In genomic region chr9:128322342-128323191, GRCh38 we compare ENCODE assay signal across 8 cellular contexts. TPM values are rescaled to one million over a fixed set of nuclear protein-coding genes. Genes with fewer than 3 reads are reported as not detected.
DNase-seq lines count a peak whose midpoint lies in the region; ATAC-seq and TF ChIP-seq lines count a peak whose summit lies in the region.

COQ4 (plus strand) TSS chr9:128322839; CDS start chr9:128322859, 20 bp downstream.
TRUB2 (minus strand) TSS chr9:128322447; CDS start chr9:128322408, 39 bp downstream.

- peak within 1 kb of the TSS; percentile 99 for H3K56ac ChIP-seq in mesendoderm (ENCODE audit: low read length)

- POLR2A ChIA-PET in Caco-2 (lab: Charles Lee): no interaction called here

- H3K27me3 ChIP-seq in Caco-2 (replicated peaks; ENCODE audit: control insufficient read depth, insufficient read depth, low read length) (no peaks in the 10 kb centered on the region), HUES48 (ENCODE audit: control insufficient read depth, insufficient read depth, low read length) (no peaks in the 10 kb centered on the region), NT2/D1 (ENCODE audit: insufficient read depth, insufficient read length) (no peaks in the 10 kb centered on the region), endocrine pancreas (ENCODE audit: control insufficient read depth, insufficient read depth, low read length) (no peaks in the 10 kb centered on the region), mesendoderm (ENCODE audit: insufficient read depth, low read length, poor library complexity) (no peaks in the 10 kb centered on the region)

- H3K27me3 Mint-ChIP-seq in Caco-2 (ENCODE audit: insufficient read depth, unreplicated experiment): no peaks in the 10 kb centered on the region
- H3K27me3 Mint-ChIP-seq in activated CD8-positive, alpha-beta memory T cell treated with anti-CD3 and anti-CD28 coated beads, Interleukin-2, amount 10 ng/mL, durations not matched to agents 7 days and 5 days: no peaks in the 10 kb centered on the region

- no peak within 1 kb of the TSS for H2BK15ac ChIP-seq in mesendoderm (replicated peaks; ENCODE audit: low read depth)

- peak within 1 kb of the TSS; percentile 55 for H2AK5ac ChIP-seq in mesendoderm (ENCODE audit: low read length)

- H3K4me1 Mint-ChIP-seq in Caco-2 (ENCODE audit: low read depth, unreplicated experiment): peaks cover under 1% of the 10 kb centered on the region
- peaks cover 29% of the 10 kb centered on the region for H3K4me1 Mint-ChIP-seq in activated CD8-positive, alpha-beta memory T cell treated with anti-CD3 and anti-CD28 coated beads, Interleukin-2, amount 10 ng/mL, durations not matched to agents 7 days and 5 days

- H3K36me3 ChIP-seq in Caco-2 (ENCODE audit: control insufficient read depth, insufficient read depth, low read length): no peaks in the 10 kb centered on the region
- peaks cover 36% of the 10 kb centered on the region for H3K36me3 ChIP-seq in HUES48 (ENCODE audit: control insufficient read depth, insufficient read depth, low read length)
- peaks cover 45% of the 10 kb centered on the region for H3K36me3 ChIP-seq in NT2/D1 (ENCODE audit: insufficient read depth, insufficient read length, low read length)
- H3K36me3 ChIP-seq in endocrine pancreas (ENCODE audit: control insufficient read depth, insufficient read depth, low read length): no peaks in the 10 kb centered on the region
- H3K36me3 ChIP-seq in mesendoderm (ENCODE audit: control insufficient read depth, insufficient read depth, low read length): peaks cover 8% of the 10 kb centered on the region

- H3K9me3 ChIP-seq in Caco-2 (no peaks in the 10 kb centered on the region), HUES48 (ENCODE audit: control insufficient read depth, insufficient read depth, low read length) (no peaks in the 10 kb centered on the region), NT2/D1 (ENCODE audit: insufficient read depth, low read length) (no peaks in the 10 kb centered on the region), endocrine pancreas (ENCODE audit: control insufficient read depth, low read length) (no peaks in the 10 kb centered on the region)

- H3K36me3 Mint-ChIP-seq in Caco-2 (ENCODE audit: insufficient read depth, unreplicated experiment): peaks cover 30% of the 10 kb centered on the region
- peaks cover 5% of the 10 kb centered on the region for H3K36me3 Mint-ChIP-seq in activated CD8-positive, alpha-beta memory T cell treated with anti-CD3 and anti-CD28 coated beads, Interleukin-2, amount 10 ng/mL, durations not matched to agents 7 days and 5 days

- H3K4ac ChIP-seq in mesendoderm (ENCODE audit: low read depth, low read length): peak within 1 kb of the TSS; percentile 19

- H3K4me2 ChIP-seq in mesendoderm (ENCODE audit: low read length): peak within 1 kb of the TSS; percentile 99

- CTCF ChIA-PET in Caco-2 (lab: Charles Lee): no interaction called here
- CTCF ChIA-PET in activated CD8-positive, alpha-beta memory T cell treated with anti-CD3 and anti-CD28 coated beads, Interleukin-2, amount 10 ng/mL, durations not matched to agents 7 days and 5 days (lab: Charles Lee): interaction anchor here (0.5 to 5.3 kb wide), 3 partner anchors 19 to 186 kb away, joined by 3 to 22 read pairs (median 10); no protein-coding TSS in a partner anchor

- no peak within 1 kb of the TSS for H4K8ac ChIP-seq in mesendoderm (ENCODE audit: low read depth, low read length)

- intact Hi-C loops in Caco-2 (cut with micrococcal nuclease; ENCODE audit: unreplicated experiment): loop anchor here (1.0 kb wide), 1 partner anchor 19 kb away; no protein-coding TSS in a partner anchor

- no peak within 1 kb of the TSS for H2BK120ac ChIP-seq in mesendoderm (ENCODE audit: low read depth, low read length)

- H3K4me3 ChIP-seq in Caco-2 (ENCODE audit: low read depth, low read length) (peak within 1 kb of the TSS; percentile 83), HUES48 (ENCODE audit: low read depth, low read length) (peak within 1 kb of the TSS; percentile 83), NT2/D1 (ENCODE audit: insufficient read length, low read depth) (peak within 1 kb of the TSS; percentile 81), endocrine pancreas (ENCODE audit: control insufficient read depth, insufficient read depth, low read length) (peak within 1 kb of the TSS; percentile 95), mesendoderm (ENCODE audit: low read length) (peak within 1 kb of the TSS; percentile 94)

- peak; percentile 92 to 94 for DNase-seq in Caco-2
- DNase-seq in NT2/D1 (ENCODE audit: low read depth, low spot score): peak; percentile 92
- DNase-seq in activated CD8-positive, alpha-beta memory T cell treated with anti-CD3 and anti-CD28 coated beads, Interleukin-2, amount 10 ng/mL, durations not matched to agents 7 days and 5 days: peak; percentile 96
- peak; percentile 96 for DNase-seq in mesendoderm
- peak; percentile 87 for DNase-seq in stimulated activated CD8-positive, alpha-beta memory T cell treated with anti-CD3 and anti-CD28 coated beads, Interleukin-12 subunit alpha, Interleukin-12 subunit beta, amount 100 ng/mL, for 4 hours (ENCODE audit: low read depth)

- BruUV-seq in Caco-2 (replicated peaks; lab: Mats Ljungman, UMichigan): TSS peak; percentile 71

- H3K9ac ChIP-seq in HUES48 (ENCODE audit: low read depth, low read length): peak within 1 kb of the TSS; percentile 75
- H3K9ac ChIP-seq in NT2/D1 (ENCODE audit: insufficient read length, low read depth): peak within 1 kb of the TSS; percentile 92
- peak within 1 kb of the TSS; percentile 81 for H3K9ac ChIP-seq in endocrine pancreas (ENCODE audit: control insufficient read depth, insufficient read depth, low read length)
- H3K9ac ChIP-seq in mesendoderm (ENCODE audit: low read length): peak within 1 kb of the TSS; percentile 99

- peak within 1 kb of the TSS; percentile 92 for H3K23ac ChIP-seq in mesendoderm (ENCODE audit: low read length)

- H3K79me2 ChIP-seq in mesendoderm (ENCODE audit: control insufficient read depth, insufficient read depth, low read length): peaks cover 15% of the 10 kb centered on the region

- H3K79me1 ChIP-seq in mesendoderm (ENCODE audit: low read length): peaks cover 10% of the 10 kb centered on the region

- peak; percentile 76 for ATAC-seq in GM21390 (IDR thresholded peaks at IDR 0.05; ENCODE audit: unreplicated experiment)
- peak; percentile 88 for ATAC-seq in activated CD8-positive, alpha-beta memory T cell treated with anti-CD3 and anti-CD28 coated beads, Interleukin-2, amount 10 ng/mL, durations not matched to agents 7 days and 5 days

- H3K27ac ChIP-seq in HUES48 (ENCODE audit: low read depth, low read length): peak within 1 kb of the TSS; percentile 81
- peak within 1 kb of the TSS; percentile 70 for H3K27ac ChIP-seq in mesendoderm (ENCODE audit: low read depth, low read length)

- H3K9me3 Mint-ChIP-seq in Caco-2 (ENCODE audit: unreplicated experiment): no peaks in the 10 kb centered on the region
- no peaks in the 10 kb centered on the region for H3K9me3 Mint-ChIP-seq in activated CD8-positive, alpha-beta memory T cell treated with anti-CD3 and anti-CD28 coated beads, Interleukin-2, amount 10 ng/mL, durations not matched to agents 7 days and 5 days (ENCODE audit: low read depth)

- H2BK5ac ChIP-seq in mesendoderm (ENCODE audit: low read length): peak within 1 kb of the TSS; percentile 98

- TF ChIP-seq CTCF in Caco-2 (IDR thresholded peaks at IDR 0.05; ENCODE audit: insufficient read depth in 1 of 2, low read depth in 1 of 2, low read length in 1 of 2, severe bottlenecking in 1 of 2, unreplicated experiment in 1 of 2): no peak

- H4K5ac ChIP-seq in mesendoderm (ENCODE audit: low read length): peak within 1 kb of the TSS; percentile 26

- peak within 1 kb of the TSS; percentile 15 for H3K18ac ChIP-seq in mesendoderm (ENCODE audit: low read length)

- WGBS in mesendoderm (ENCODE audit: extremely low coverage, insufficient coverage, low lambda C conversion rate): no CpG with 5 or more reads among the region's 87 CpGs

- H3K4me1 ChIP-seq in Caco-2 (0 out of 2 replicates have a peak, but pooled peaks cover 4% of the 10 kb centered on the region), HUES48 (ENCODE audit: control insufficient read depth, insufficient read depth, low read length) (no peaks in the 10 kb centered on the region; the same call in 1 of the 2 replicates), NT2/D1 (ENCODE audit: insufficient read depth, insufficient read length) (no peaks in the 10 kb centered on the region), endocrine pancreas (ENCODE audit: control insufficient read depth, insufficient read depth, low read length) (no peaks in the 10 kb centered on the region), mesendoderm (ENCODE audit: control insufficient read depth, low read depth, low read length) (peaks cover 3% of the 10 kb centered on the region)

- H3K27ac Mint-ChIP-seq in Caco-2 (ENCODE audit: unreplicated experiment): peak within 1 kb of the TSS; percentile 96
- peak within 1 kb of the TSS; percentile 94 for H3K27ac Mint-ChIP-seq in activated CD8-positive, alpha-beta memory T cell treated with anti-CD3 and anti-CD28 coated beads, Interleukin-2, amount 10 ng/mL, durations not matched to agents 7 days and 5 days

- peak within 1 kb of the TSS; percentile 91 for H3K4me3 Mint-ChIP-seq in Caco-2 (ENCODE audit: unreplicated experiment)
- H3K4me3 Mint-ChIP-seq in activated CD8-positive, alpha-beta memory T cell treated with anti-CD3 and anti-CD28 coated beads, Interleukin-2, amount 10 ng/mL, durations not matched to agents 7 days and 5 days: peak within 1 kb of the TSS; percentile 92

RNA-seq across cellular contexts. Expression of gene COQ4, which starts in this region (rescaled TPM):
- total RNA-seq in Caco-2 (2022): 48.9 and 49.5 TPM in 2 replicates
- 10 to 100 TPM; 29.8 to 41.1 TPM for total RNA-seq in activated CD8-positive, alpha-beta memory T cell treated with anti-CD3 and anti-CD28 coated beads, Interleukin-2, amount 10 ng/mL, durations not matched to agents 7 days and 5 days
- 32.5 TPM for polyA plus RNA-seq in mesendoderm (2013, experiment 1 of 2)
- 31.6 TPM for polyA plus RNA-seq in mesendoderm (2013, experiment 2 of 2)

RNA-seq across cellular contexts. Expression of gene TRUB2, which starts in this region (rescaled TPM):
- 34.1 and 37.4 TPM in 2 replicates for total RNA-seq in Caco-2 (2022)
- 10 to 100 TPM; 22.3 to 34.2 TPM for total RNA-seq in activated CD8-positive, alpha-beta memory T cell treated with anti-CD3 and anti-CD28 coated beads, Interleukin-2, amount 10 ng/mL, durations not matched to agents 7 days and 5 days
- polyA plus RNA-seq in mesendoderm (2013, experiment 1 of 2): 27.3 TPM
- 25.6 TPM for polyA plus RNA-seq in mesendoderm (2013, experiment 2 of 2)

Comparison
In these comparisons a context has a peak if more than half of its experiments do, and no peak if none do; other contexts are left out.
1. Peak in every context shown above with its lines: DNase-seq, ATAC-seq, H3K4me3 ChIP-seq and H3K27ac ChIP-seq.